Comparison of ENCODE assay signal across 2 cellular contexts in the genomic region with DNA sequence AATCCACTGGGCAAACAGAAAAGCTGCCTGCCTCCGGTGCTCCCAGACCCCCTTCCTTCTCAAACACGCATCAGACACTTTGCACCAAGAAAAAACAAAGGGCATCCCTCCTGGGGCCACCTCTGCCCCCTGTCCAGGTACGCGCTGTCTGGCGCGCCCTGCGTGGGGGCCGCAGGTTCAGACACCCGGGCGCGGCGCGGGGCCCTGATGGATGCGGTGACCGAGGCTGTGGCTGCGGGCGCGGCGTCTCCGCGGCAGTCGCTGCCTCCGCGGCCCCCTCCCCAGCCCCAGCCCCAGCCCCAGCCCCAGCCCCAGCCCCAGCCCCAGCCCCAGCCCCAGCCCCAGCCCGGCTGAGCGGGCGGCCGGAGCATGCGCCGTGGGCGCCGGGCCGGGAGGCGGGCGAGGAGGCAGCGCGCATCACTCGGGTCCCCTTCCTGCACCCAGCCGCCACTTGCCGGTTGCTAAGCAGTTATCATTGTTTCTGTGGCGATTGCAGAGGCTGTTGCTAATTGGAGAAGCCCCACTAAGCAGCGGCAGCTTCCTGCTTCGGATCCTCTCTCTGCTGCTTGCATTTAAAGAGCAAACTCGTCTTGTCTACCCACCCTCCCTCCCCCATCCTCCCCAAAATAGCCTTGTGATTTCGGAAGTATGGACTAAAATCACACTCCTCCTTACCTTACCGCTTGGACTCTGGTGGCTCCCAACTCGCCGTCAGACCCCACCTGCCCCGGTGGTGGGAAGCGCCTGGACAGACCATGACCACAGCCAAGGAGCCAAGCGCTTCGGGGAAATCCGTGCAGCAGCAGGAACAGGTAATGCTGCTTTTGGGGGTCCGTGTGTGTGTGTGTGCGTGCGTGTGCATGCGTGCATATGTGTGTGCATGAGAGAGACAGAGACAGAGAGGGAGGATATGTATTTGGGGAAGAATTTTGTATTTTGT.
TF ChIP-seq lines count a peak whose summit lies in the region.

No MANE protein-coding gene starts in this region.

TF ChIP-seq in H1, 55 proteins besides CTCF, POLR2A, EP300 and RAD21:
- TF ChIP-seq JUN (IDR thresholded peaks at IDR 0.05; ENCODE audit: low read depth, low read length) (no peak), TCF12 (IDR thresholded peaks at IDR 0.05; ENCODE audit: low read depth, low read length) (no peak), CHD1 (IDR thresholded peaks at IDR 0.05; ENCODE audit: low read depth, low read length) (no peak), ASH2L (IDR thresholded peaks at IDR 0.05; ENCODE audit: low read length) (peak; percentile 4), TAF7 (optimal IDR thresholded peaks at IDR 0.05; ENCODE audit: borderline replicate concordance, low read depth, low read length) (no peak), CHD2 (IDR thresholded peaks at IDR 0.05; ENCODE audit: low read length) (no peak), NRF1 (IDR thresholded peaks at IDR 0.05; ENCODE audit: low read depth, low read length) (peak; percentile 47), POLR2AphosphoS5 (IDR thresholded peaks at IDR 0.05; ENCODE audit: low read depth, low read length) (no peak), SP2 (IDR thresholded peaks at IDR 0.05; ENCODE audit: low read length) (no peak), BACH1 (IDR thresholded peaks at IDR 0.05; ENCODE audit: low read length) (no peak)

TF ChIP-seq in neural cell, 6 proteins besides CTCF, POLR2A, EP300 and RAD21:
- TF ChIP-seq POLR2AphosphoS5 (IDR thresholded peaks at IDR 0.05) (peak; percentile 51), SMC3 (conservative IDR thresholded peaks at IDR 0.05; ENCODE audit: poor library complexity) (peak; percentile 30), MXI1 (conservative IDR thresholded peaks at IDR 0.05; ENCODE audit: poor library complexity, severe bottlenecking) (no peak), EZH2 (IDR thresholded peaks at IDR 0.05; ENCODE audit: borderline replicate concordance, insufficient read depth, low read length, poor library complexity, severe bottlenecking) (no peak), TAF1 (IDR thresholded peaks at IDR 0.05; ENCODE audit: low read depth) (peak; percentile 40)
- TF ChIP-seq, protein P1, sequence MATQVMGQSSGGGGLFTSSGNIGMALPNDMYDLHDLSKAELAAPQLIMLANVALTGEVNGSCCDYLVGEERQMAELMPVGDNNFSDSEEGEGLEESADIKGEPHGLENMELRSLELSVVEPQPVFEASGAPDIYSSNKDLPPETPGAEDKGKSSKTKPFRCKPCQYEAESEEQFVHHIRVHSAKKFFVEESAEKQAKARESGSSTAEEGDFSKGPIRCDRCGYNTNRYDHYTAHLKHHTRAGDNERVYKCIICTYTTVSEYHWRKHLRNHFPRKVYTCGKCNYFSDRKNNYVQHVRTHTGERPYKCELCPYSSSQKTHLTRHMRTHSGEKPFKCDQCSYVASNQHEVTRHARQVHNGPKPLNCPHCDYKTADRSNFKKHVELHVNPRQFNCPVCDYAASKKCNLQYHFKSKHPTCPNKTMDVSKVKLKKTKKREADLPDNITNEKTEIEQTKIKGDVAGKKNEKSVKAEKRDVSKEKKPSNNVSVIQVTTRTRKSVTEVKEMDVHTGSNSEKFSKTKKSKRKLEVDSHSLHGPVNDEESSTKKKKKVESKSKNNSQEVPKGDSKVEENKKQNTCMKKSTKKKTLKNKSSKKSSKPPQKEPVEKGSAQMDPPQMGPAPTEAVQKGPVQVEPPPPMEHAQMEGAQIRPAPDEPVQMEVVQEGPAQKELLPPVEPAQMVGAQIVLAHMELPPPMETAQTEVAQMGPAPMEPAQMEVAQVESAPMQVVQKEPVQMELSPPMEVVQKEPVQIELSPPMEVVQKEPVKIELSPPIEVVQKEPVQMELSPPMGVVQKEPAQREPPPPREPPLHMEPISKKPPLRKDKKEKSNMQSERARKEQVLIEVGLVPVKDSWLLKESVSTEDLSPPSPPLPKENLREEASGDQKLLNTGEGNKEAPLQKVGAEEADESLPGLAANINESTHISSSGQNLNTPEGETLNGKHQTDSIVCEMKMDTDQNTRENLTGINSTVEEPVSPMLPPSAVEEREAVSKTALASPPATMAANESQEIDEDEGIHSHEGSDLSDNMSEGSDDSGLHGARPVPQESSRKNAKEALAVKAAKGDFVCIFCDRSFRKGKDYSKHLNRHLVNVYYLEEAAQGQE (IDR thresholded peaks at IDR 0.05; ENCODE audit: borderline replicate concordance), result no peak
